31 cellular contexts compared by ENCODE assay signal in genomic region chr16:6492742-6493141, GRCh38.
"Had no signal": no experiment of that assay in that cellular context is flagged by ENCODE, and none has a peak within 500 bp of the region (broad histone marks: within the 10 kb centered on the region; RNA-seq: fewer than 3 reads in every experiment).

No MANE protein-coding gene starts in this region.

- DNase-seq: activated CD4-positive, alpha-beta memory T cell treated with anti-CD3 and anti-CD28 coated beads, Interleukin-2, amount 10 ng/mL, durations not matched to agents 7 days and 5 days; activated CD4-positive, alpha-beta T cell treated with anti-CD3 and anti-CD28 coated beads for 1 hour; activated CD4-positive, alpha-beta T cell treated with anti-CD3 and anti-CD28 coated beads for 36 hours; activated CD4-positive, alpha-beta T cell treated with anti-CD3 and anti-CD28 coated beads for 48 hours; activated CD4-positive, alpha-beta T cell treated with anti-CD3 and anti-CD28 coated beads, Interleukin-2, amount 10 ng/mL, durations not matched to agents 7 days and 5 days; activated CD4-positive, alpha-beta T cell treated with anti-CD3 and anti-CD28 coated beads, Interleukin-2, amount 50 U/mL, for 48 hours; activated CD4-positive, CD25-positive, alpha-beta regulatory T cell; activated CD8-positive, alpha-beta memory T cell treated with anti-CD3 and anti-CD28 coated beads for 24 hours; activated CD8-positive, alpha-beta memory T cell treated with anti-CD3 and anti-CD28 coated beads, Interleukin-2, amount 10 ng/mL, durations not matched to agents 7 days and 5 days; activated CD8-positive, alpha-beta memory T cell treated with anti-CD3 and anti-CD28 coated beads, Interleukin-2, amount 50 U/mL, for 48 hours; activated CD8-positive, alpha-beta T cell treated with anti-CD3 and anti-CD28 coated beads, Interleukin-2, amount 10 ng/mL, durations not matched to agents 7 days and 5 days; activated effector memory CD4-positive, alpha-beta T cell treated with Interleukin-2 at 50 U/mL for 16 hours; activated gamma-delta T cell; activated naive CD4-positive, alpha-beta T cell treated with anti-CD3 and anti-CD28 coated beads, Interleukin-2, amount 10 ng/mL, durations not matched to agents 7 days and 5 days; activated naive CD4-positive, alpha-beta T cell treated with Interleukin-2 at 50 U/mL for 16 hours; activated naive CD8-positive, alpha-beta T cell treated with anti-CD3 and anti-CD28 coated beads, Interleukin-2, amount 10 ng/mL, durations not matched to agents 7 days and 5 days; activated naive CD8-positive, alpha-beta T cell treated with anti-CD3 and anti-CD28 coated beads, Interleukin-2, amount 50 U/mL, for 24 hours; activated T-cell treated with anti-CD3 and anti-CD28 coated beads, Interleukin-2, amount 50 U/mL, for 24 hours; activated T-cell treated with anti-CD3 and anti-CD28 coated beads, Interleukin-2, amount 50 U/mL, for 48 hours; amygdala; anterior cingulate cortex; caudate nucleus; cerebellar nuclear complex; T-helper 1 cell; T-helper 2 cell; T-helper 9 cell; WERI-Rb-1 had no signal

- ATAC-seq: activated CD4-positive, alpha-beta T cell treated with anti-CD3 and anti-CD28 coated beads for 36 hours; activated CD4-positive, CD25-positive, alpha-beta regulatory T cell treated with anti-CD3 and anti-CD28 coated beads, Interleukin-2, amount 50 U/mL, for 24 hours; activated CD8-positive, alpha-beta memory T cell treated with anti-CD3 and anti-CD28 coated beads, Interleukin-2, amount 10 ng/mL, durations not matched to agents 7 days and 5 days; activated CD8-positive, alpha-beta T cell treated with anti-CD3 and anti-CD28 coated beads, Interleukin-2, amount 10 ng/mL, durations not matched to agents 7 days and 5 days; activated naive CD8-positive, alpha-beta T cell treated with anti-CD3 and anti-CD28 coated beads, Interleukin-2, amount 50 U/mL, for 24 hours; WTC11 had no signal

- H3K4me3 ChIP-seq: ascending aorta, cardiac muscle cell had no signal

- H3K36me3 ChIP-seq: ascending aorta, cardiac muscle cell, WERI-Rb-1 had no signal

- H3K9me3 ChIP-seq: ascending aorta had no signal

- H3K4me1 ChIP-seq: ascending aorta had no signal
